ENCODE assay signal across 19 cellular contexts in the genomic region with DNA sequence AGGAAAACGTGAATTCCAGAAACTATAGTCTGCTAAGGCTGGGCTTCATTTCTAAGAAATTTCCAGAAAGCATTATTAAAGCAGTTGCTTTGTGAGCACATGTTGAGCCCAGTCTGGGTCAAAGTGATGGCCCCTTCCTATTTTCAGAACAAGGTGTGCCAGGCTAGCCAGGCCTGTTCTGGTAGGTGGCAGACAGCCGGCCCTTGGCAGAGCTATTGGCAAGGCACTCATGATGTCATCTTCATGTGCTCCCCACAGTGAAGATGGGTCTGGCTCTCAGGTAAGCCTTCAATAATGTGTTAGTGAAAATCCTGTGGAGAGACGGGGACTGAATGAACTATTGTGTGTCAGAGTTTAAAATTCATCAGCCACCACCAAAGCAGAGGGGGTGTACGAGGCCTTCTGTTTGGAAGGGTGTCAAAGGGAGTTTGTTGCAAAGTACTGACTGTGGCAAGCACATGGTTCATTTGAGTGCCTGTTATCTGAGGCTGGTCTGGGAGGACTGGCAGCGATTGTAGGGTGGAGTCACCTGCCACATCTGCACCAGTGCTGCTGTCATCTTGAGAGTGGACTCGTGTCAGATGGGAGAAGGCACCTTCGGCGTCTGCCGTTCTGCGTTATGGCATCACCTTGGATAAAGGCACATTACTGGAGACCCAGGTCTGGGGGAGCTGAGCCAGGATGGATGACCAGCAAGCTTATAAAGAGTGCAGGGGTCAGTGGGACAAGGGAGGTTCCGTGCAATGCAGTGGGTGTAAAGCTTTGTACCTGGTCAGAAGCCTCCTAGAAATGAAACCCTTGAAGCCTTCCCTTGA.
"Had no signal": no experiment of that assay in that cellular context is flagged by ENCODE, and none has a peak within 500 bp of the region (broad histone marks: within the 10 kb centered on the region; RNA-seq: fewer than 3 reads in every experiment).

No MANE protein-coding gene starts in this region.

- H3K4me3 Mint-ChIP-seq: activated CD4-positive, alpha-beta memory T cell treated with anti-CD3 and anti-CD28 coated beads, Interleukin-2, amount 10 ng/mL, durations not matched to agents 7 days and 5 days; activated T-cell treated with anti-CD3 and anti-CD28 coated beads, Interleukin-2, amount 50 U/mL, for 72 hours; endodermal cell; stimulated activated naive B cell treated with anti-CD40 and anti-IgM and Interleukin-4, amounts not matched to agents 10 μg/mL and 1 μg/mL and 100 μg/mL, for 72 hours; T-helper 2 cell treated with Interferon-gamma antibody and Interleukin-4, amounts not matched to agents 5 μg/mL and 100 μg/mL, for 36 hours had no signal

- H3K27me3 ChIP-seq: ascending aorta, cardiac muscle cell, esophagus muscularis mucosa, right lobe of liver, SJSA1, spleen, testis had no signal

- H3K27ac Mint-ChIP-seq: activated CD4-positive, alpha-beta memory T cell treated with anti-CD3 and anti-CD28 coated beads, Interleukin-2, amount 10 ng/mL, durations not matched to agents 7 days and 5 days; activated T-cell treated with anti-CD3 and anti-CD28 coated beads, Interleukin-2, amount 50 U/mL, for 72 hours; endodermal cell; stimulated activated naive B cell treated with anti-CD40 and anti-IgM and Interleukin-4, amounts not matched to agents 10 μg/mL and 1 μg/mL and 100 μg/mL, for 72 hours; T-helper 2 cell treated with Interferon-gamma antibody and Interleukin-4, amounts not matched to agents 5 μg/mL and 100 μg/mL, for 36 hours had no signal

- H3K27ac ChIP-seq: ascending aorta, cardiac muscle cell, esophagus muscularis mucosa, left ventricle myocardium inferior, parathyroid adenoma, right lobe of liver, SJSA1, spleen, testis had no signal

- DNase-seq: activated CD4-positive, alpha-beta memory T cell treated with anti-CD3 and anti-CD28 coated beads, Interleukin-2, amount 10 ng/mL, durations not matched to agents 7 days and 5 days; activated CD8-positive, alpha-beta memory T cell treated with anti-CD3 and anti-CD28 coated beads, Interleukin-2, amount 50 U/mL, for 4 hours; activated naive CD4-positive, alpha-beta T cell; activated T-cell treated with anti-CD3 and anti-CD28 coated beads, Interleukin-2, amount 50 U/mL, for 72 hours; endodermal cell; foreskin fibroblast; left ventricle myocardium inferior; right lobe of liver; spleen; stimulated activated CD4-positive, alpha-beta T cell treated with anti-CD3 and anti-CD28 coated beads, Interleukin-1b, Interleukin-23, amount 100 ng/mL, for 48 hours; stimulated activated naive B cell treated with anti-CD40 and anti-IgM and Interleukin-4, amounts not matched to agents 10 μg/mL and 1 μg/mL and 100 μg/mL, for 72 hours; SW 1271; testis had no signal

- H3K4me1 Mint-ChIP-seq: activated CD4-positive, alpha-beta memory T cell treated with anti-CD3 and anti-CD28 coated beads, Interleukin-2, amount 10 ng/mL, durations not matched to agents 7 days and 5 days had no signal

- H3K27me3 Mint-ChIP-seq: activated CD4-positive, alpha-beta memory T cell treated with anti-CD3 and anti-CD28 coated beads, Interleukin-2, amount 10 ng/mL, durations not matched to agents 7 days and 5 days; stimulated activated naive B cell treated with anti-CD40 and anti-IgM and Interleukin-4, amounts not matched to agents 10 μg/mL and 1 μg/mL and 100 μg/mL, for 72 hours had no signal

- H3K4me3 ChIP-seq: ascending aorta, cardiac muscle cell, esophagus muscularis mucosa, left ventricle myocardium inferior, right lobe of liver, SJSA1, spleen, testis had no signal

- H3K36me3 ChIP-seq: ascending aorta, cardiac muscle cell, esophagus muscularis mucosa, left ventricle myocardium inferior, right lobe of liver, SJSA1 had no signal

- ATAC-seq: activated T-cell treated with anti-CD3 and anti-CD28 coated beads, Interleukin-2, amount 50 U/mL, for 72 hours; right lobe of liver; stimulated activated naive B cell treated with anti-CD40 and anti-IgM and Interleukin-4, amounts not matched to agents 10 μg/mL and 1 μg/mL and 100 μg/mL, for 72 hours had no signal

- H2AFZ ChIP-seq: parathyroid adenoma had no signal

- H3K9ac ChIP-seq: parathyroid adenoma had no signal

- H3K9me3 ChIP-seq: ascending aorta, esophagus muscularis mucosa, right lobe of liver, testis had no signal
